8 cellular contexts compared by ENCODE assay signal in genomic region chr11:114399490-114399889, GRCh38. TPM values are rescaled to one million over a fixed set of nuclear protein-coding genes. Genes with fewer than 3 reads are reported as not detected.
A peak's percentile ranks its signal among the peaks of the same experiment; 100 is the strongest.
DNase-seq lines count a peak whose midpoint lies in the region; ATAC-seq, FAIRE-seq and TF ChIP-seq lines count a peak whose summit lies in the region.

No MANE protein-coding gene starts in this region.

- no peak for ATAC-seq in HG02763 (IDR thresholded peaks at IDR 0.05; ENCODE audit: unreplicated experiment)

- TF ChIP-seq CTCF in VCaP (conservative IDR thresholded peaks at IDR 0.05) (no peak), left ventricle myocardium inferior (IDR thresholded peaks at IDR 0.05; ENCODE audit: borderline replicate concordance) (no peak)

- H3K27me3 ChIP-seq in left ventricle myocardium inferior (ENCODE audit: low read depth), result no peaks in the 10 kb centered on the region

- H3K4me3 ChIP-seq in left ventricle myocardium inferior (peak overlapping the region; percentile 84), skeletal muscle cell (ENCODE audit: low read depth, low read length) (peak overlapping the region; percentile 68)

- DNase-seq in H54 (ENCODE audit: insufficient read length, low spot score) (no peak), left ventricle myocardium inferior (no peak), skeletal muscle cell (ENCODE audit: low read depth) (no peak), NCI-H1436 treated with DMSO at 0.1 percent for 48 hours (lab: John Stamatoyannopoulos, UW) (no peak), putamen (ENCODE audit: low spot score) (no peak), GM19240 (ENCODE audit: insufficient read length, low spot score) (no peak)

- peak; percentile 62 for FAIRE-seq in H54 (lab: Jason Lieb, UNC)

- H3K9me3 ChIP-seq in left ventricle myocardium inferior (replicated peaks), result no peaks in the 10 kb centered on the region

- H3K36me3 ChIP-seq in left ventricle myocardium inferior, result no peaks in the 10 kb centered on the region

- intact Hi-C loops in left ventricle myocardium inferior (cut with micrococcal nuclease), result no loop called here

- peak overlapping the region; percentile 98 for H3K27ac ChIP-seq in VCaP
- peak overlapping the region; percentile 98 for H3K27ac ChIP-seq in left ventricle myocardium inferior (replicated peaks)

- peaks cover 71% of the 10 kb centered on the region for H3K4me1 ChIP-seq in left ventricle myocardium inferior

- TF ChIP-seq POLR2A in H54 (IDR thresholded peaks at IDR 0.05; ENCODE audit: low read depth, low read length), result no peak

RNA-seq across cellular contexts. Expression of gene C11orf71, which starts 0.8 kb away (rescaled TPM):
- total RNA-seq in left ventricle myocardium inferior, result 10.5 TPM

RNA-seq across cellular contexts. Expression of gene RBM7, which starts 1.0 kb away (rescaled TPM):
- total RNA-seq in left ventricle myocardium inferior, result 20.9 TPM

RNA-seq across cellular contexts. Expression of gene REXO2, which starts 39.8 kb away (rescaled TPM):
- 182 TPM for total RNA-seq in left ventricle myocardium inferior
